Comparison of ENCODE assay signal across 27 cellular contexts in the genomic region with DNA sequence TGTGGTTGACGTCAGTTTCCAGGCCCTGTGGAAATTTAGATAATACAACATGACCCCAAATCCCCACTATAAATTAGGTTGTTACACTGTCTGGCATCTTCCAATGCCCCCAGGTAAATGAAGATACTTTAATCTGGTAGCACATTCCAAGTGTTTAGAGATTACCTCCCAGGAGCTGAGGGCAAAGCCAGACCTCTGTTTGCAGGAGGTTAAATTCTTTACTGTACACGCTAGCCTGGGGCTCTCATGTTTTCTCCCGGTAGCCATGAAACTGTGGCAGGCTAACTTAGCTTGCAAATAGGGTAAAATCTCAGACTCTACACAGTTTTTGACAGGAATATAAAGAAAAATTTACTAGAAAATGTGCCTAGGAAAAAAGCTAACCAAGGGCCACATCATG.
"Had no signal": no experiment of that assay in that cellular context is flagged by ENCODE, and none has a peak within 500 bp of the region (broad histone marks: within the 10 kb centered on the region; RNA-seq: fewer than 3 reads in every experiment).

No MANE protein-coding gene starts in this region.

- DNase-seq: activated CD4-positive, alpha-beta memory T cell treated with anti-CD3 and anti-CD28 coated beads, Interleukin-2, amount 10 ng/mL, durations not matched to agents 7 days and 5 days; activated CD4-positive, alpha-beta T cell treated with anti-CD3 and anti-CD28 coated beads for 1 hour; activated CD4-positive, alpha-beta T cell treated with anti-CD3 and anti-CD28 coated beads for 4 hours; activated CD4-positive, alpha-beta T cell treated with anti-CD3 and anti-CD28 coated beads, Interleukin-2, amount 10 ng/mL, durations not matched to agents 7 days and 5 days; activated CD4-positive, alpha-beta T cell treated with anti-CD3 and anti-CD28 coated beads, Interleukin-2, amount 50 U/mL, for 4 hours; activated CD8-positive, alpha-beta memory T cell treated with anti-CD3 and anti-CD28 coated beads, Interleukin-2, amount 50 U/mL, for 48 hours; activated gamma-delta T cell; activated naive CD4-positive, alpha-beta T cell; activated naive CD4-positive, alpha-beta T cell treated with anti-CD3 and anti-CD28 coated beads, Interleukin-2, amount 10 ng/mL, durations not matched to agents 7 days and 5 days; activated naive CD8-positive, alpha-beta T cell treated with anti-CD3 and anti-CD28 coated beads, Interleukin-2, amount 10 ng/mL, durations not matched to agents 7 days and 5 days; activated T-cell treated with anti-CD3 and anti-CD28 coated beads for 4 hours; activated T-cell treated with anti-CD3 and anti-CD28 coated beads, Interleukin-2, amount 50 U/mL, for 24 hours; activated T-cell treated with anti-CD3 and anti-CD28 coated beads, Interleukin-2, amount 50 U/mL, for 72 hours; central memory CD4-positive, alpha-beta T cell; cerebellar nuclear complex; colonic mucosa; effector CD8-positive, alpha-beta T cell; esophagus squamous epithelium; foreskin melanocyte; T-helper 2 cell had no signal

- H3K4me1 ChIP-seq: ascending aorta, breast epithelium, colonic mucosa, esophagus squamous epithelium, gastroesophageal sphincter had no signal

- H3K36me3 ChIP-seq: ascending aorta, breast epithelium, cardiac muscle cell, colonic mucosa, esophagus squamous epithelium, gastroesophageal sphincter had no signal

- H3K27ac ChIP-seq: ascending aorta, breast epithelium, cardiac muscle cell, colonic mucosa, epithelial cell of prostate, esophagus squamous epithelium, gastroesophageal sphincter had no signal

- FAIRE-seq: endometrium, endothelial cell of umbilical vein had no signal

- H3K4me3 ChIP-seq: ascending aorta, breast epithelium, cardiac muscle cell, colonic mucosa, esophagus squamous epithelium, gastroesophageal sphincter had no signal

- H3K27me3 ChIP-seq: ascending aorta, breast epithelium, cardiac muscle cell, colonic mucosa, esophagus squamous epithelium, gastroesophageal sphincter had no signal

- H3K9me3 ChIP-seq: ascending aorta, breast epithelium, colonic mucosa, esophagus squamous epithelium, gastroesophageal sphincter had no signal
